Comparison of ENCODE assay signal across 16 cellular contexts in genomic region chr1:205073511-205073910, GRCh38. TPM values are rescaled to one million over a fixed set of nuclear protein-coding genes. Genes with fewer than 3 reads are reported as not detected.
DNase-seq lines count a peak whose midpoint lies in the region; TF ChIP-seq lines count a peak whose summit lies in the region.
"Had no signal": no experiment of that assay in that cellular context is flagged by ENCODE, and none has a peak within 500 bp of the region (broad histone marks: within the 10 kb centered on the region; RNA-seq: fewer than 3 reads in every experiment).

No MANE protein-coding gene starts in this region.

- H3K27me3 ChIP-seq in suprapubic skin (no peaks in the 10 kb centered on the region), sigmoid colon (no peaks in the 10 kb centered on the region)

- no peak overlapping the region for H3K4me3 ChIP-seq in suprapubic skin
- no peak overlapping the region for H3K4me3 ChIP-seq in sigmoid colon

- TF ChIP-seq POLR2A in suprapubic skin (IDR thresholded peaks at IDR 0.05): no peak
- TF ChIP-seq POLR2A in sigmoid colon (IDR thresholded peaks at IDR 0.05): no peak

- POLR2A ChIA-PET in RWPE1 (lab: Yijun Ruan, JAX; ENCODE audit: low non-redundant PET): no interaction called here

- TF ChIP-seq EP300 in suprapubic skin (IDR thresholded peaks at IDR 0.05): no peak
- TF ChIP-seq EP300 in sigmoid colon (IDR thresholded peaks at IDR 0.05): no peak

- H3K36me3 ChIP-seq in suprapubic skin (no peaks in the 10 kb centered on the region), sigmoid colon (no peaks in the 10 kb centered on the region)

- 78% methylated on average over 8 of the region's 12 CpGs for WGBS in suprapubic skin
- whole genome bisulfite sequencing in sigmoid colon, 2 donors: 79 to 93% methylated on average over 12 of the region's 12 CpGs

- H3K9me3 ChIP-seq in suprapubic skin (no peaks in the 10 kb centered on the region), sigmoid colon (no peaks in the 10 kb centered on the region)

- CTCF ChIA-PET in RWPE1 (lab: Yijun Ruan, JAX): interaction anchor here (1.6 to 7.0 kb wide), 3 partner anchors 11 to 183 kb away, joined by 7 to 58 read pairs (median 13); no protein-coding TSS in a partner anchor

- DNase-seq in HUDEP-2 (lab: John Stamatoyannopoulos, UW; ENCODE audit: unreplicated experiment in 76 of 76) (peak in 46 of 76 experiments; percentile 4 to 69 (median 36)), RWPE1 (ENCODE audit: low spot score) (peak; percentile 62), fibroblast of the conjunctiva (ENCODE audit: low read depth) (peak; percentile 10), suprapubic skin (ENCODE audit: low spot score in 2 of 2) (peak in 1 of 2 donors; percentile 73), posterior vena cava (ENCODE audit: low spot score) (no peak), NCI-H1694 (lab: John Stamatoyannopoulos, UW) (no peak), sigmoid colon (no peak)
- DNase-seq: C1 segment of cervical spinal cord, DMS53, NCI-H1417, NCI-H2029 treated with DMSO at 0.1 percent for 48 hours, NCI-H2227 treated with DMSO at 0.1 percent for 48 hours, NCI-H526, SIG-M5 had no signal

- peaks cover 36% of the 10 kb centered on the region for H3K4me1 ChIP-seq in suprapubic skin
- H3K4me1 ChIP-seq in sigmoid colon: peaks cover 0 to 5% (median 0%) of the 10 kb centered on the region in 4 donors

- H3K27ac ChIP-seq in RWPE1 (peak overlapping the region; percentile 56), suprapubic skin (peak overlapping the region; percentile 78), sigmoid colon (no peak overlapping the region)
- H3K27ac ChIP-seq: HL-60, KMS-11 had no signal

- intact Hi-C loops in posterior vena cava (cut with DNase I) (no loop called here), sigmoid colon (cut with DNase I) (no loop called here)

- TF ChIP-seq CTCF in RWPE1 (conservative IDR thresholded peaks at IDR 0.05; ENCODE audit: low read depth) (no peak), suprapubic skin (IDR thresholded peaks at IDR 0.05) (no peak), sigmoid colon (IDR thresholded peaks at IDR 0.05) (no peak)

RNA-seq across cellular contexts. Expression of gene TMEM81, which starts 10.7 kb away (rescaled TPM):
- total RNA-seq in suprapubic skin (1 to 10 TPM in 3 of 4 donors, under 1 TPM in 1; 0.76 to 4.7 (median 2.8) TPM), posterior vena cava (1 to 10 TPM; 1.4 to 1.5 TPM), sigmoid colon (1 to 10 TPM; 2.1 to 3.6 (median 2.7) TPM)
- polyA plus RNA-seq in sigmoid colon: 1 to 10 TPM in 1 of 3 donors, under 1 TPM in 1, not detected in 1; 0.92 to 1.8 TPM

RNA-seq across cellular contexts. Expression of gene CNTN2, which starts 30.5 kb away (rescaled TPM):
- total RNA-seq in suprapubic skin: 10 to 100 TPM in 1 of 4 donors, 1 to 10 TPM in 1, under 1 TPM in 2; 0.68 to 13.3 (median 1.7) TPM
- total RNA-seq in posterior vena cava: under 1 TPM; 0.14 to 0.28 TPM
- total RNA-seq in sigmoid colon: 1 to 10 TPM; 1.8 to 4.4 (median 3.4) TPM
- 1 to 10 TPM in 1 of 3 donors, under 1 TPM in 1, not detected in 1; 0.46 to 1.5 TPM for polyA plus RNA-seq in sigmoid colon

RNA-seq across cellular contexts. Expression of gene RBBP5, which starts 48.3 kb away (rescaled TPM):
- total RNA-seq in suprapubic skin (10 to 100 TPM; 12.8 to 21.5 (median 19.0) TPM), posterior vena cava (10 to 100 TPM in 1 of 2 donors, 1 to 10 TPM in 1; 8.3 to 10.2 TPM), sigmoid colon (10 to 100 TPM; 12.2 to 36.5 (median 13.9) TPM)
- 1 to 10 TPM; 6.6 to 8.1 (median 7.8) TPM for polyA plus RNA-seq in sigmoid colon

Comparison
In these comparisons a context has a peak if more than half of its experiments do, and no peak if none do; other contexts are left out.
1. DNase-seq: peak in HUDEP-2 (46 of 76), RWPE1 (single experiment) and fibroblast of the conjunctiva (single experiment); none in posterior vena cava (single experiment), NCI-H1694 (single experiment) and sigmoid colon (single experiment).
2. H3K27ac ChIP-seq: peak in RWPE1 (single experiment) and suprapubic skin (single experiment); none in sigmoid colon (0 of 4).